In genomic region chr9:135530146-135530545, GRCh38 we compare ENCODE assay signal across 24 cellular contexts. TPM values are rescaled to one million over a fixed set of nuclear protein-coding genes. Genes with fewer than 3 reads are reported as not detected.
"Had no signal": no experiment of that assay in that cellular context is flagged by ENCODE, and none has a peak within 500 bp of the region (broad histone marks: within the 10 kb centered on the region; RNA-seq: fewer than 3 reads in every experiment).

No MANE protein-coding gene starts in this region.

- H3K27ac Mint-ChIP-seq: activated naive CD4-positive, alpha-beta T cell treated with anti-CD3 and anti-CD28 coated beads, Interleukin-2, amount 50 U/mL, for 24 hours; activated T-cell treated with anti-CD3 and anti-CD28 coated beads, Interleukin-2, amount 50 U/mL, for 24 hours had no signal

- H3K4me1 Mint-ChIP-seq: activated naive CD4-positive, alpha-beta T cell treated with anti-CD3 and anti-CD28 coated beads, Interleukin-2, amount 50 U/mL, for 24 hours had no signal

- DNase-seq: activated CD4-positive, alpha-beta T cell treated with anti-CD3 and anti-CD28 coated beads for 1 hour; activated T-cell treated with anti-CD3 and anti-CD28 coated beads, Interleukin-2, amount 50 U/mL, for 24 hours; colonic mucosa; hypothalamus; islet precursor cell; left colon; lower lobe of right lung; occipital lobe; retina; stimulated activated CD4-positive, alpha-beta T cell treated with anti-CD3 and anti-CD28 coated beads, Interleukin-12 subunit alpha, Interleukin-12 subunit beta, amount 100 ng/mL, for 4 hours; stimulated activated CD4-positive, alpha-beta T cell treated with anti-CD3 and anti-CD28 coated beads, Interleukin-1b, Interleukin-23, amount 100 ng/mL, for 48 hours; stimulated activated CD8-positive, alpha-beta memory T cell treated with anti-CD3 and anti-CD28 coated beads, Interleukin-4, amount 100 ng/mL, for 48 hours; stimulated activated naive CD8-positive, alpha-beta T cell treated with anti-CD3 and anti-CD28 coated beads, Interleukin-15, Interleukin-2, amounts not matched to agents 100 U/mL and 50 U/mL, for 24 hours; SW 1271 had no signal

- H3K4me1 ChIP-seq: ascending aorta, colonic mucosa, lower lobe of right lung, tibial nerve, vagina had no signal

- H3K4me3 Mint-ChIP-seq: activated naive CD4-positive, alpha-beta T cell treated with anti-CD3 and anti-CD28 coated beads, Interleukin-2, amount 50 U/mL, for 24 hours; activated T-cell treated with anti-CD3 and anti-CD28 coated beads, Interleukin-2, amount 50 U/mL, for 24 hours; central memory CD8-positive, alpha-beta T cell had no signal

- H3K9me3 ChIP-seq: ascending aorta, colonic mucosa, lower lobe of right lung, vagina had no signal

- ATAC-seq: left colon; lower lobe of right lung; stimulated activated naive CD8-positive, alpha-beta T cell treated with anti-CD3 and anti-CD28 coated beads, Interleukin-15, Interleukin-2, amounts not matched to agents 100 U/mL and 50 U/mL, for 24 hours had no signal

- H3K36me3 Mint-ChIP-seq: activated naive CD4-positive, alpha-beta T cell treated with anti-CD3 and anti-CD28 coated beads, Interleukin-2, amount 50 U/mL, for 24 hours had no signal

- H3K9me3 Mint-ChIP-seq: activated naive CD4-positive, alpha-beta T cell treated with anti-CD3 and anti-CD28 coated beads, Interleukin-2, amount 50 U/mL, for 24 hours; activated T-cell treated with anti-CD3 and anti-CD28 coated beads, Interleukin-2, amount 50 U/mL, for 24 hours; central memory CD8-positive, alpha-beta T cell had no signal

- H3K4me3 ChIP-seq: ascending aorta, colonic mucosa, lower lobe of right lung, tibial nerve, vagina had no signal

- H3K36me3 ChIP-seq: ascending aorta, colonic mucosa, lower lobe of right lung, tibial nerve, vagina had no signal

- H3K27me3 ChIP-seq: ascending aorta, colonic mucosa, vagina had no signal

- H3K27ac ChIP-seq: ascending aorta, colonic mucosa, lower lobe of right lung, tibial nerve, vagina, VCaP had no signal

RNA-seq across cellular contexts. Expression of gene LCN1, which starts 8.9 kb away (rescaled TPM):
- total RNA-seq: ascending aorta, colonic mucosa, frontal cortex, left colon, lower lobe of right lung, occipital lobe, tibial nerve, vagina had no signal
- polyA plus RNA-seq: adipose tissue, esophagus, neural cell had no signal

RNA-seq across cellular contexts. Expression of gene OBP2A, which starts 15.8 kb away (rescaled TPM):
- total RNA-seq: ascending aorta, colonic mucosa, frontal cortex, left colon, lower lobe of right lung, occipital lobe, tibial nerve, vagina had no signal
- polyA plus RNA-seq: adipose tissue, esophagus, neural cell had no signal

RNA-seq across cellular contexts. Expression of gene PAEP, which starts 31.4 kb away (rescaled TPM):
- total RNA-seq: ascending aorta, colonic mucosa, frontal cortex, left colon, lower lobe of right lung, occipital lobe, tibial nerve, vagina had no signal
- polyA plus RNA-seq: adipose tissue, esophagus, neural cell had no signal
